Comparison of ENCODE assay signal across 8 cellular contexts in genomic region chr9:86947146-86948081, GRCh38. TPM values are rescaled to one million over a fixed set of nuclear protein-coding genes. Genes with fewer than 3 reads are reported as not detected.
DNase-seq lines count a peak whose midpoint lies in the region; ATAC-seq and TF ChIP-seq lines count a peak whose summit lies in the region.

GAS1 (minus strand) TSS chr9:86947506; CDS start chr9:86946779, 727 bp downstream.

- H2AFZ ChIP-seq in OCI-LY3 (ENCODE audit: low read depth, low read length), result no peak within 1 kb of the TSS

- H3K9ac ChIP-seq in OCI-LY3 (ENCODE audit: low read length), result no peak within 1 kb of the TSS

- H3K9me3 ChIP-seq in OCI-LY3 (ENCODE audit: insufficient read depth, low read length) (no peaks in the 10 kb centered on the region), esophagus (ENCODE audit: control insufficient read depth in 2 of 2, insufficient read depth in 1 of 2, low read depth in 1 of 2, low read length in 1 of 2) (no peaks in the 10 kb centered on the region)

- H3K27ac ChIP-seq in OCI-LY3 (ENCODE audit: low read length), result no peak within 1 kb of the TSS
- peak within 1 kb of the TSS; percentile 75 to 91 for H3K27ac ChIP-seq in esophagus (ENCODE audit: low read depth in 2 of 2, low read length in 1 of 2)

- peak within 1 kb of the TSS; percentile 32 for H3K4me2 ChIP-seq in OCI-LY3 (ENCODE audit: low read length)

- no peak for TF ChIP-seq CTCF in OCI-LY3 (IDR thresholded peaks at IDR 0.05; ENCODE audit: low read depth, low read length)

- 0 to 1% methylated on average over 83 to 89 of the region's 89 CpGs for WGBS in esophagus, 2 donors

- peak; percentile 54 for ATAC-seq in GM18868 (IDR thresholded peaks at IDR 0.05; ENCODE audit: unreplicated experiment)
- peak; percentile 46 for ATAC-seq in HG03378 (IDR thresholded peaks at IDR 0.05; ENCODE audit: unreplicated experiment)

- no peaks in the 10 kb centered on the region for H3K79me2 ChIP-seq in OCI-LY3 (ENCODE audit: low read length)

- H3K36me3 ChIP-seq in OCI-LY3 (replicated peaks; ENCODE audit: low read depth, low read length), result no peaks in the 10 kb centered on the region
- H3K36me3 ChIP-seq in esophagus (ENCODE audit: control insufficient read depth in 2 of 2, insufficient read depth in 2 of 2, low read length in 1 of 2), result no peaks in the 10 kb centered on the region

- in situ Hi-C loops in ACHN (cut with HindIII; ENCODE audit: low pct_ligation_motif_present, low pct_unique_long_range_greater_than_20kb, low sequenced_read_pairs), result no loop called here

- no peaks in the 10 kb centered on the region for H4K20me1 ChIP-seq in OCI-LY3 (ENCODE audit: insufficient read depth, low read length)

- peak within 1 kb of the TSS; percentile 54 for H3K4me3 ChIP-seq in OCI-LY3 (ENCODE audit: low read length)
- H3K4me3 ChIP-seq in esophagus (ENCODE audit: low read depth in 1 of 2, low read length in 2 of 2), result peak within 1 kb of the TSS; percentile 55 to 72

- no peaks in the 10 kb centered on the region for H3K27me3 ChIP-seq in OCI-LY3 (ENCODE audit: low read depth, low read length)
- H3K27me3 ChIP-seq in esophagus (ENCODE audit: control insufficient read depth in 1 of 2, insufficient read depth in 2 of 2, low read length in 2 of 2), result no peaks in the 10 kb centered on the region

- no peaks in the 10 kb centered on the region for H3K4me1 ChIP-seq in OCI-LY3 (ENCODE audit: low read length)
- H3K4me1 ChIP-seq in esophagus (ENCODE audit: control insufficient read depth in 2 of 2, insufficient read depth in 2 of 2, low read length in 1 of 2), result no peaks in the 10 kb centered on the region

- DNase-seq in ACHN (peak; percentile 78), mucosa of gallbladder (ENCODE audit: low spot score) (peak; percentile 86)
- DNase-seq in activated T-cell treated with anti-CD3 and anti-CD28 coated beads, Interleukin-2, amount 50 U/mL, for 48 hours, result peak; percentile 62 to 70
- DNase-seq in stimulated activated CD8-positive, alpha-beta memory T cell treated with anti-CD3 and anti-CD28 coated beads, Interleukin-4, amount 100 ng/mL, for 24 hours (ENCODE audit: low read depth), result peak; percentile 55

RNA-seq across cellular contexts. Expression of gene GAS1, which starts in this region (rescaled TPM):
- polyA plus RNA-seq in esophagus, result 1 to 10 TPM; 1.1 to 3.6 TPM
- total RNA-seq in mucosa of gallbladder, result 11.5 TPM
